Comparison of ENCODE assay signal across 1 cellular context in genomic region chr7:4799508-4800268, GRCh38.
TF ChIP-seq lines count a peak whose summit lies in the region.

No MANE protein-coding gene starts in this region.

TF ChIP-seq in IMR-90, 13 proteins besides CTCF, POLR2A, EP300 and RAD21 (continued from another document):
- TF ChIP-seq ELK1 (IDR thresholded peaks at IDR 0.05; ENCODE audit: borderline replicate concordance, low read depth, low read length) = no peak
